In the genomic region with DNA sequence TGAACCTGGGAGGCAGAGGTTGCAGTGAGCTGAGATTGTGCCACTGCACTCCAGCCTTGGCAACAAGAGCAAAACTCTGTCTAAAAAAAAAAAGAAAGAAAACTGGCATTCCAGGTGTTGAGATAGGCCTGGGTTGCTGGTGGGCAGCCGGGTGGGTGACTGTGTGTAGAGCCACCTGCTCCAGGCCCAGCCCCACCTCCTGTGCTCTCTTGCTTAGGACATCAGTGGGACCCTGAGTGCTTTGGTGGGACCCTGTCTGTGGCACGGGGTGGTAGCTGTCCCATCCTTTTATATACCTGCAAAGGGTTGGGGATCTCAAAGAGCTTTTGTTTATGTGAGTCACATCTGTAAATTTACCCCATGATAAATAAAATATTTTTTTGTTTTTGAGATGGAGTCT, we compare ENCODE assay signal across 15 cellular contexts. TPM values are rescaled to one million over a fixed set of nuclear protein-coding genes. Genes with fewer than 3 reads are reported as not detected.
A peak's percentile ranks its signal among the peaks of the same experiment; 100 is the strongest.
DNase-seq lines count a peak whose midpoint lies in the region; ATAC-seq, FAIRE-seq and TF ChIP-seq lines count a peak whose summit lies in the region.
"Had no signal": no experiment of that assay in that cellular context is flagged by ENCODE, and none has a peak within 500 bp of the region (broad histone marks: within the 10 kb centered on the region; RNA-seq: fewer than 3 reads in every experiment).

No MANE protein-coding gene starts in this region.

- H3K4me3 Mint-ChIP-seq in CD4-positive, alpha-beta memory T cell = no peak overlapping the region
- H3K4me3 Mint-ChIP-seq: H9 had no signal

- TF ChIP-seq POLR2A in spleen (IDR thresholded peaks at IDR 0.05) = no peak

- no peak for FAIRE-seq in kidney (lab: Jason Lieb, UNC)
- FAIRE-seq: A204.1, GM12878, GM19239 had no signal

- H3K4me1 ChIP-seq in right atrium auricular region = peaks cover 0 to under 1% of the 10 kb centered on the region in 2 donors
- peaks cover under 1% of the 10 kb centered on the region for H3K4me1 ChIP-seq in RWPE2 (ENCODE audit: insufficient read depth, poor library complexity, severe bottlenecking)
- H3K4me1 ChIP-seq in kidney (ENCODE audit: control insufficient read depth in 1 of 2, insufficient read depth in 1 of 2, low read depth in 1 of 2, low read length in 2 of 2) = no peaks in the 10 kb centered on the region
- peaks cover 24 to 54% (median 44%) of the 10 kb centered on the region in 6 donors for H3K4me1 ChIP-seq in spleen
- H3K4me1 ChIP-seq in CD4-positive, alpha-beta memory T cell (ENCODE audit: insufficient read depth, low read length) = peaks cover 20% of the 10 kb centered on the region
- H3K4me1 ChIP-seq: BE2C had no signal

- intact Hi-C loops in left ventricle myocardium superior (cut with micrococcal nuclease) (no loop called here), kidney (cut with DNase I) (no loop called here), spleen (cut with DNase I; ENCODE audit: low total_unique reads) (no loop called here)
- intact Hi-C loops in CD4-positive, alpha-beta memory T cell (cut with micrococcal nuclease) = no loop called here

- WGBS in spleen, 5 donors = 91 to 97% (median 93%) methylated on average over 2 of the region's 2 CpGs

- peak overlapping the region in 1 of 7 donors; percentile 59 for H3K27ac Mint-ChIP-seq in CD4-positive, alpha-beta memory T cell
- H3K27ac Mint-ChIP-seq: H9 had no signal

- H3K27me3 Mint-ChIP-seq in CD4-positive, alpha-beta memory T cell = no peaks in the 10 kb centered on the region

- H3K4me3 ChIP-seq in right atrium auricular region = no peak overlapping the region
- H3K4me3 ChIP-seq in RWPE2 (ENCODE audit: severe bottlenecking) = no peak overlapping the region
- no peak overlapping the region for H3K4me3 ChIP-seq in kidney (ENCODE audit: low read length in 2 of 2)
- H3K4me3 ChIP-seq in spleen = no peak overlapping the region
- H3K4me3 ChIP-seq in CD4-positive, alpha-beta memory T cell (ENCODE audit: low read length in 2 of 2) = no peak overlapping the region
- H3K4me3 ChIP-seq: GM12878 had no signal

- POLR2A ChIA-PET in CD4-positive, alpha-beta memory T cell (lab: Charles Lee; ENCODE audit: partially characterized antibody) = no interaction called here

- no peak overlapping the region for H3K9ac ChIP-seq in kidney (ENCODE audit: low read length in 2 of 2)

- H3K27ac ChIP-seq in right atrium auricular region = no peak overlapping the region
- no peak overlapping the region for H3K27ac ChIP-seq in RWPE2 (ENCODE audit: poor library complexity, severe bottlenecking)
- no peak overlapping the region for H3K27ac ChIP-seq in kidney (ENCODE audit: low read depth in 2 of 2, low read length in 2 of 2)
- no peak overlapping the region for H3K27ac ChIP-seq in spleen
- no peak overlapping the region for H3K27ac ChIP-seq in CD4-positive, alpha-beta memory T cell (ENCODE audit: low read depth, low read length)

- H3K27me3 ChIP-seq in right atrium auricular region (no peaks in the 10 kb centered on the region), RWPE2 (ENCODE audit: insufficient read depth, poor library complexity, severe bottlenecking) (no peaks in the 10 kb centered on the region), spleen (replicated peaks in 1 of 7) (no peaks in the 10 kb centered on the region)
- no peaks in the 10 kb centered on the region for H3K27me3 ChIP-seq in CD4-positive, alpha-beta memory T cell (ENCODE audit: insufficient read depth, low read length)
- H3K27me3 ChIP-seq: BE2C had no signal

- CTCF ChIA-PET in CD4-positive, alpha-beta memory T cell (lab: Charles Lee; ENCODE audit: partially characterized antibody) = interaction anchor here (1.1 kb wide), 1 partner anchor 56 kb away, joined by 6 read pairs; no protein-coding TSS in a partner anchor

- DNase-seq in left ventricle myocardium superior (peak; percentile 10), right atrium auricular region (ENCODE audit: low spot score) (no peak), RWPE2 (ENCODE audit: low spot score) (peak; percentile 40), kidney (peak; percentile 41), spleen (peak; percentile 48), AG08395 (ENCODE audit: low spot score) (no peak)
- DNase-seq in CD4-positive, alpha-beta memory T cell = no peak
- DNase-seq: BE2C, GOT3, H9 had no signal

- no peaks in the 10 kb centered on the region for H3K36me3 ChIP-seq in right atrium auricular region
- H3K36me3 ChIP-seq in RWPE2 (ENCODE audit: low read depth) = no peaks in the 10 kb centered on the region
- H3K36me3 ChIP-seq in kidney (ENCODE audit: control insufficient read depth in 1 of 2, insufficient read depth in 2 of 2, low read length in 2 of 2) = peaks cover 0 to 5% of the 10 kb centered on the region in 2 donors
- peaks cover 0 to 30% (median 5%) of the 10 kb centered on the region in 6 donors for H3K36me3 ChIP-seq in spleen
- H3K36me3 ChIP-seq in CD4-positive, alpha-beta memory T cell (ENCODE audit: insufficient read depth, low read length) = peaks cover 4% of the 10 kb centered on the region
- H3K36me3 ChIP-seq: BE2C had no signal

- H3K9me3 ChIP-seq in right atrium auricular region = no peaks in the 10 kb centered on the region
- H3K9me3 ChIP-seq in RWPE2 (ENCODE audit: severe bottlenecking) = no peaks in the 10 kb centered on the region
- no peaks in the 10 kb centered on the region for H3K9me3 ChIP-seq in kidney (ENCODE audit: control insufficient read depth in 1 of 2, low read length in 2 of 2)
- H3K9me3 ChIP-seq in spleen = no peaks in the 10 kb centered on the region
- no peaks in the 10 kb centered on the region for H3K9me3 ChIP-seq in CD4-positive, alpha-beta memory T cell (ENCODE audit: control insufficient read depth in 1 of 2, low read length in 2 of 2)
- H3K9me3 ChIP-seq: BE2C had no signal

- peaks cover 14 to 21% (median 18%) of the 10 kb centered on the region in 4 donors for H3K4me1 Mint-ChIP-seq in CD4-positive, alpha-beta memory T cell
- H3K4me1 Mint-ChIP-seq: H9 had no signal

- H3K36me3 Mint-ChIP-seq in CD4-positive, alpha-beta memory T cell = peaks cover 4 to 6% of the 10 kb centered on the region in 2 donors

- peaks cover 0 to 1% (median 0%) of the 10 kb centered on the region in 8 donors for H3K9me3 Mint-ChIP-seq in CD4-positive, alpha-beta memory T cell

- no peak for TF ChIP-seq CTCF in right atrium auricular region (IDR thresholded peaks at IDR 0.05)
- no peak for TF ChIP-seq CTCF in RWPE2 (IDR thresholded peaks at IDR 0.05; ENCODE audit: poor library complexity, severe bottlenecking)
- TF ChIP-seq CTCF in kidney (IDR thresholded peaks at IDR 0.05; ENCODE audit: borderline replicate concordance, extremely low read depth, insufficient read depth) = no peak
- no peak for TF ChIP-seq CTCF in spleen (IDR thresholded peaks at IDR 0.05 in 8 of 11, conservative IDR thresholded peaks at IDR 0.05 in 3 of 11)

- ATAC-seq in left ventricle myocardium superior (no peak), RWPE2 (ENCODE audit: low read depth) (no peak)
- ATAC-seq: GM12878 had no signal

RNA-seq across cellular contexts. Expression of a gene that starts 6.2 kb away (rescaled TPM):
- total RNA-seq in left ventricle myocardium superior (2.8 TPM), right atrium auricular region (1 to 10 TPM; 2.4 to 3.5 TPM), kidney (7.0 TPM), spleen (10 to 100 TPM; 16.2 to 34.0 (median 22.8) TPM)
- polyA plus RNA-seq in kidney (ENCODE audit: insufficient read depth, low read depth, low replicate concordance) (14.4 TPM), spleen (10 to 100 TPM; 15.4 to 26.0 (median 19.3) TPM)
- total RNA-seq in CD4-positive, alpha-beta memory T cell = 1 to 10 TPM; 9.1 to 9.5 TPM
- polyA plus RNA-seq in CD4-positive, alpha-beta memory T cell = 10 to 100 TPM in 1 of 2 donors, 1 to 10 TPM in 1; 7.6 to 10.3 TPM

RNA-seq across cellular contexts. Expression of a gene that starts 8.7 kb away (rescaled TPM):
- total RNA-seq in left ventricle myocardium superior = 20.9 TPM
- 10 to 100 TPM in 1 of 2 donors, 1 to 10 TPM in 1; 9.9 to 15.1 TPM for total RNA-seq in right atrium auricular region
- total RNA-seq in kidney = 51.1 TPM
- polyA plus RNA-seq in kidney (ENCODE audit: insufficient read depth, low read depth, low replicate concordance) = 68.5 TPM
- total RNA-seq in spleen = 10 to 100 TPM; 35.4 to 82.9 (median 63.7) TPM
- 100 to 1,000 TPM in 2 of 3 donors, 10 to 100 TPM in 1; 55.1 to 122 (median 101) TPM for polyA plus RNA-seq in spleen
- total RNA-seq in CD4-positive, alpha-beta memory T cell = 10 to 100 TPM; 64.8 to 65.4 TPM
- 10 to 100 TPM; 32.6 to 37.0 TPM for polyA plus RNA-seq in CD4-positive, alpha-beta memory T cell

RNA-seq across cellular contexts. Expression of a gene that starts 12.1 kb away (rescaled TPM):
- total RNA-seq in left ventricle myocardium superior (226 TPM), right atrium auricular region (100 to 1,000 TPM in 1 of 2 donors, 10 to 100 TPM in 1; 89.8 to 146 TPM), kidney (85.6 TPM), spleen (10 to 100 TPM; 29.8 to 46.2 (median 44.8) TPM)
- polyA plus RNA-seq in kidney (ENCODE audit: insufficient read depth, low read depth, low replicate concordance) (599 TPM), spleen (10 to 100 TPM; 54.8 to 81.2 (median 62.7) TPM)
- total RNA-seq in CD4-positive, alpha-beta memory T cell = 10 to 100 TPM; 29.7 to 30.6 TPM
- 100 to 1,000 TPM in 1 of 2 donors, 10 to 100 TPM in 1; 81.4 to 117 TPM for polyA plus RNA-seq in CD4-positive, alpha-beta memory T cell

RNA-seq across cellular contexts. Expression of a gene that starts 27.4 kb away (rescaled TPM):
- 9.3 TPM for total RNA-seq in left ventricle myocardium superior
- total RNA-seq in right atrium auricular region = 10 to 100 TPM in 1 of 2 donors, 1 to 10 TPM in 1; 9.8 to 32.6 TPM
- total RNA-seq in kidney = 17.5 TPM
- 118 TPM for polyA plus RNA-seq in kidney (ENCODE audit: insufficient read depth, low read depth, low replicate concordance)
- total RNA-seq in spleen = 10 to 100 TPM; 25.3 to 36.5 (median 27.7) TPM
- 10 to 100 TPM; 43.8 to 79.6 (median 47.9) TPM for polyA plus RNA-seq in spleen
- total RNA-seq in CD4-positive, alpha-beta memory T cell = 10 to 100 TPM; 17.1 to 18.1 TPM
- 10 to 100 TPM; 15.6 to 16.3 TPM for polyA plus RNA-seq in CD4-positive, alpha-beta memory T cell

RNA-seq across cellular contexts. Expression of a gene that starts 38.0 kb away (rescaled TPM):
- total RNA-seq in left ventricle myocardium superior (not detected), right atrium auricular region (not detected), kidney (1.9 TPM), spleen (not detected)
- polyA plus RNA-seq in kidney (ENCODE audit: insufficient read depth, low read depth, low replicate concordance) (557 TPM), spleen (not detected)
- total RNA-seq in CD4-positive, alpha-beta memory T cell = not detected
- polyA plus RNA-seq in CD4-positive, alpha-beta memory T cell = not detected
- total RNA-seq: Daoy, GM12878, HT1080 had no signal

Comparison
In these comparisons a context has a peak if more than half of its experiments do, and no peak if none do; other contexts are left out.
1. DNase-seq: peak in left ventricle myocardium superior (single experiment), RWPE2 (single experiment), kidney (single experiment) and spleen (single experiment); none in right atrium auricular region (single experiment), CD4-positive, alpha-beta memory T cell (0 of 5) and AG08395 (single experiment).